Comparison of ENCODE assay signal across 1 cellular context in the genomic region with DNA sequence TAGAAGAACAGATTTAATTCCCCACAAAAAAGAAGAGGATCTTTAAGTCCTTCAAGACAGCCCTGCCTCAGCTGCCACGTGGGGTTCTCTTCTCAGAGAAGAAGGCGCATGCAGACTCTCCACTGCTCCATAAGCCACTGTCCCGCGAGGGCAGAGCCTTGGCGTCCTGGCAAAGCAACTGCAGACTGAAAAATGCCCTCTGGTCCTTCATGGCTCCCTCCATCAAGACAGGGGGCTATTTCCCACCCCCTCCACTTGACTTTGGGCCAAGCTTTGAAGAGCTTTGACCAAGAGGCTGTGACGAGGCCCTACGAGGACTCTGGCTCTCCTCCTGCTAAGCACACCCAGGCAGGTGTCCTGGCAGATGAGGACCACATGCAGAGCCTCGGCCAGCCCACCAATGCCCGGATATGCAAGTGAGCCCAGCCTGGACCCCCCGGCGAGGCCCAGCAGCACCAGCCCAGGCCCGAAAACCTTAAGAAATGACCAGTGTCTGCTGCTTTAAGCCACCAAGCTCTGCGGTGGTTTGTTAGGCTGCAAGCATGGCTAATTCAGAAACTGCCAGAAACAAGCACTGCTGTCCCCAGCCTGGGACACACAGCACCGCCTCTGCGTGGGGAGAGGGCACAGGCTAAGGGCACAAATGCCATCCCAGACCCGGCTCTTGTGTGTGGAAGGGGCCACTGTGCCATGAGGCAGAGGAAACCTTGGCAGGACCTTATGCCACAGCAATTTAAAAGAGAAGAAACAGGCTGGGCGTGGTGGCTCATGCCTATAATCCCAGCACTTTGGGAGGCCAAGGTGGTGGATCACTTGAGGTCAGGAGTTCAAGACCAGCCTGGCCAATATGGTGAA.
TF ChIP-seq lines count a peak whose summit lies in the region.

No MANE protein-coding gene starts in this region.

TF ChIP-seq in H1, 55 proteins besides CTCF, POLR2A, EP300 and RAD21:
- TF ChIP-seq FOSL1 (IDR thresholded peaks at IDR 0.05; ENCODE audit: insufficient read depth, low read depth, low read length) (no peak), MAFK (IDR thresholded peaks at IDR 0.05; ENCODE audit: low read depth, low read length) (no peak), POU5F1 (IDR thresholded peaks at IDR 0.05; ENCODE audit: low read depth, low read length) (no peak), SAP30 (IDR thresholded peaks at IDR 0.05; ENCODE audit: insufficient read depth, insufficient replicate concordance, low read length) (no peak), BCL11A (IDR thresholded peaks at IDR 0.05; ENCODE audit: low read depth in 2 of 2, low read length in 2 of 2) (no peak), BRCA1 (IDR thresholded peaks at IDR 0.05; ENCODE audit: low read depth, low read length) (no peak), CHD2 (IDR thresholded peaks at IDR 0.05; ENCODE audit: low read length) (no peak), GTF2F1 (IDR thresholded peaks at IDR 0.05; ENCODE audit: borderline replicate concordance, low read depth, low read length) (no peak), NANOG (IDR thresholded peaks at IDR 0.05; ENCODE audit: insufficient read depth, low read depth, low read length, poor library complexity, severe bottlenecking) (no peak), TEAD4 (IDR thresholded peaks at IDR 0.05; ENCODE audit: low read depth, low read length) (no peak), SIN3A (conservative IDR thresholded peaks at IDR 0.05 in 1 of 2, IDR thresholded peaks at IDR 0.05 in 1 of 2; ENCODE audit: low read depth in 1 of 2, low read length in 2 of 2) (no peak)
- TF ChIP-seq, protein P1, sequence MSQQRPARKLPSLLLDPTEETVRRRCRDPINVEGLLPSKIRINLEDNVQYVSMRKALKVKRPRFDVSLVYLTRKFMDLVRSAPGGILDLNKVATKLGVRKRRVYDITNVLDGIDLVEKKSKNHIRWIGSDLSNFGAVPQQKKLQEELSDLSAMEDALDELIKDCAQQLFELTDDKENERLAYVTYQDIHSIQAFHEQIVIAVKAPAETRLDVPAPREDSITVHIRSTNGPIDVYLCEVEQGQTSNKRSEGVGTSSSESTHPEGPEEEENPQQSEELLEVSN (IDR thresholded peaks at IDR 0.05): no peak
- TF ChIP-seq, protein P2, sequence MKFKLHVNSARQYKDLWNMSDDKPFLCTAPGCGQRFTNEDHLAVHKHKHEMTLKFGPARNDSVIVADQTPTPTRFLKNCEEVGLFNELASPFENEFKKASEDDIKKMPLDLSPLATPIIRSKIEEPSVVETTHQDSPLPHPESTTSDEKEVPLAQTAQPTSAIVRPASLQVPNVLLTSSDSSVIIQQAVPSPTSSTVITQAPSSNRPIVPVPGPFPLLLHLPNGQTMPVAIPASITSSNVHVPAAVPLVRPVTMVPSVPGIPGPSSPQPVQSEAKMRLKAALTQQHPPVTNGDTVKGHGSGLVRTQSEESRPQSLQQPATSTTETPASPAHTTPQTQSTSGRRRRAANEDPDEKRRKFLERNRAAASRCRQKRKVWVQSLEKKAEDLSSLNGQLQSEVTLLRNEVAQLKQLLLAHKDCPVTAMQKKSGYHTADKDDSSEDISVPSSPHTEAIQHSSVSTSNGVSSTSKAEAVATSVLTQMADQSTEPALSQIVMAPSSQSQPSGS (IDR thresholded peaks at IDR 0.05; ENCODE audit: low read length): no peak
